In the genomic region with DNA sequence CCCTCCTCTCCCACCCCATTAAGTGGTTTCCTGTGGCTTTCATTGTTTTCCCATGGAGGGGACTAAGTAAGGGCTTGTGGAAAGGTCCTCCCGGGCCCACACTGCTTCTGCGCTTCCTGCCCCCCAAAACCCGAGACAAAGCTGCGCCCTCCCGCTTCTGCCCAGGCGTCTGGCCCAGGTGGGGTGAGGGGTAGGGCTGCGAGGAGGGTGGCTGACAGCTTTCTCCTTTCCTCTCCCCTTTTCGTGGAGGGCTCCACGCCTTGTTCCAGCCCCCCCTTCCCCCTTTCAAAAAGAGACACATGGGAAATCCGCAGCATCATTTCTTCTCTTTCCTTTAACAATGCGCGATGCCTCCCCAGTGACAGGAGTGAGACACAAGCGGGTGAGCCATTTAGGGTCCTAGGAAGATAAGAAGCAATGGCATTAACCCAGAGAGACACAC, we compare ENCODE assay signal across 8 cellular contexts. TPM values are rescaled to one million over a fixed set of nuclear protein-coding genes. Genes with fewer than 3 reads are reported as not detected.
DNase-seq lines count a peak whose midpoint lies in the region; ATAC-seq and TF ChIP-seq lines count a peak whose summit lies in the region.

No MANE protein-coding gene starts in this region.

- WGBS in urinary bladder = under 1% methylated on average over 13 of the region's 13 CpGs

- H3K4me3 Mint-ChIP-seq in neural crest cell = peak overlapping the region; percentile 98

- no peaks in the 10 kb centered on the region for H3K9me3 Mint-ChIP-seq in neural crest cell

- H3K27me3 Mint-ChIP-seq in neural crest cell (ENCODE audit: low read depth) = peaks cover 2% of the 10 kb centered on the region

- peak overlapping the region; percentile 73 for H3K27ac ChIP-seq in KOPT-K1 (ENCODE audit: low read depth, low read length, poor library complexity, severe bottlenecking)
- H3K27ac ChIP-seq in urinary bladder (ENCODE audit: low read depth) = peak overlapping the region; percentile 88

- no peak for TF ChIP-seq CTCF in fibroblast of pulmonary artery (IDR thresholded peaks at IDR 0.05; ENCODE audit: low read length, missing control alignments)
- TF ChIP-seq CTCF in neural crest cell (conservative IDR thresholded peaks at IDR 0.05) = no peak

- H3K36me3 Mint-ChIP-seq in neural crest cell (ENCODE audit: low read depth) = peaks cover 3% of the 10 kb centered on the region

- H3K4me3 ChIP-seq in fibroblast of pulmonary artery (replicated peaks; ENCODE audit: low read depth, low read length) = peak overlapping the region; percentile 93
- H3K4me3 ChIP-seq in urinary bladder (ENCODE audit: low read depth, low read length) = peak overlapping the region; percentile 63

- H3K36me3 ChIP-seq in ES-I3 (ENCODE audit: insufficient read depth, low read length) (no peaks in the 10 kb centered on the region), KOPT-K1 (ENCODE audit: insufficient read depth, low read length) (no peaks in the 10 kb centered on the region), urinary bladder (ENCODE audit: insufficient read depth) (no peaks in the 10 kb centered on the region)

- ATAC-seq in GM21529 (IDR thresholded peaks at IDR 0.05; ENCODE audit: unreplicated experiment) = peak; percentile 37

- H3K9ac ChIP-seq in ES-I3 (ENCODE audit: low read depth, low read length) = peak overlapping the region; percentile 94

- H3K9me3 ChIP-seq in ES-I3 (ENCODE audit: control insufficient read depth, insufficient read depth, low read length) = no peaks in the 10 kb centered on the region; the same call in 1 of the 2 replicates
- no peaks in the 10 kb centered on the region for H3K9me3 ChIP-seq in KOPT-K1 (ENCODE audit: insufficient read depth, low read length, poor library complexity, severe bottlenecking)

- peak overlapping the region; percentile 93 for H3K27ac Mint-ChIP-seq in neural crest cell (ENCODE audit: unreplicated experiment)

- DNase-seq in activated CD8-positive, alpha-beta memory T cell treated with anti-CD3 and anti-CD28 coated beads, Interleukin-2, amount 50 U/mL, for 4 hours = peak; percentile 32
- DNase-seq in fibroblast of pulmonary artery (ENCODE audit: low read depth) = no peak
- DNase-seq in neural crest cell (ENCODE audit: low read depth, low spot score) = no peak
- DNase-seq in NCI-H1048 (lab: John Stamatoyannopoulos, UW) = no peak

- 0 out of 2 replicates have a peak, but pooled peaks cover 8% of the 10 kb centered on the region for H3K4me1 ChIP-seq in ES-I3 (ENCODE audit: insufficient read depth, low read length)
- H3K4me1 ChIP-seq in urinary bladder (ENCODE audit: insufficient read depth) = no peaks in the 10 kb centered on the region

- peaks cover 49% of the 10 kb centered on the region for H3K4me1 Mint-ChIP-seq in neural crest cell

RNA-seq across cellular contexts. Expression of gene DIP2B, which starts 0.6 kb away (rescaled TPM):
- 37.8 and 39.4 TPM in 2 replicates for total RNA-seq in neural crest cell
- total RNA-seq in urinary bladder = 48.6 TPM
- polyA plus RNA-seq in urinary bladder = 7.2 TPM
